ENCODE assay signal across 27 cellular contexts in genomic region chrX:82585868-82586267, GRCh38.
"Had no signal": no experiment of that assay in that cellular context is flagged by ENCODE, and none has a peak within 500 bp of the region (broad histone marks: within the 10 kb centered on the region; RNA-seq: fewer than 3 reads in every experiment).

No MANE protein-coding gene starts in this region.

- H3K9me3 ChIP-seq: Peyer's patch, SJCRH30 had no signal

- H3K4me3 Mint-ChIP-seq: IgD-negative memory B cell, T-helper 17 cell had no signal

- H3K27me3 ChIP-seq: Peyer's patch, SJCRH30 had no signal

- H3K36me3 Mint-ChIP-seq: IgD-negative memory B cell had no signal

- H3K4me3 ChIP-seq: K562, PC-9, Peyer's patch, SJCRH30 had no signal

- H3K27ac ChIP-seq: KMS-11, PC-9, Peyer's patch, SJCRH30 had no signal

- DNase-seq: Kasumi-1; NCI-H1092; NCI-H1105 treated with DMSO at 0.1 percent for 48 hours; NCI-H1417 treated with DMSO at 0.1 percent for 48 hours; NCI-H146; NCI-H1694 treated with DMSO at 0.1 percent for 48 hours; NCI-H1930; NCI-H2081; NCI-H2107; NCI-H2171 treated with DMSO at 0.1 percent for 48 hours; NCI-H345; NCI-H446 treated with DMSO at 0.1 percent for 48 hours; NCI-H510A treated with DMSO at 0.1 percent for 48 hours; NCI-H774; NK-92 treated with Interleukin-12 subunit alpha and Interleukin-12 subunit beta, amount 100 ng/mL, for 24 hours; PC-9; Peyer's patch; SHP77 treated with DMSO at 0.1 percent for 48 hours; T-helper 1 cell; T-helper 17 cell had no signal

- H3K4me1 Mint-ChIP-seq: IgD-negative memory B cell, T-helper 17 cell had no signal

- H3K4me1 ChIP-seq: Peyer's patch, SJCRH30 had no signal

- H3K27me3 Mint-ChIP-seq: IgD-negative memory B cell, T-helper 17 cell had no signal

- H3K27ac Mint-ChIP-seq: IgD-negative memory B cell, T-helper 17 cell had no signal

- H3K36me3 ChIP-seq: Peyer's patch, SJCRH30 had no signal

- FAIRE-seq: HTR-8/SVneo, K562 had no signal

- ATAC-seq: K562, Right ventricle myocardium inferior, SK-N-SH treated with all-trans-retinoic acid at 6 μM for 48 hours, T-helper 17 cell had no signal
